ENCODE assay signal across 19 cellular contexts in genomic region chr16:69834817-69835477, GRCh38.
DNase-seq lines count a peak whose midpoint lies in the region; ATAC-seq and TF ChIP-seq lines count a peak whose summit lies in the region.
"Had no signal": no experiment of that assay in that cellular context is flagged by ENCODE, and none has a peak within 500 bp of the region (broad histone marks: within the 10 kb centered on the region; RNA-seq: fewer than 3 reads in every experiment).

No MANE protein-coding gene starts in this region.

- H3K4me1 ChIP-seq in left ventricle myocardium inferior, result peaks cover 80% of the 10 kb centered on the region
- H3K4me1 ChIP-seq: parathyroid adenoma had no signal

- H3K27ac ChIP-seq in left ventricle myocardium inferior (replicated peaks), result peak overlapping the region; percentile 66
- H3K27ac ChIP-seq: parathyroid adenoma had no signal

- peaks cover 3% of the 10 kb centered on the region for H3K36me3 Mint-ChIP-seq in activated T-helper 1 cell treated with anti-CD3 and anti-CD28 coated beads, Interleukin-12 subunit alpha, Interleukin-12 subunit beta, Interleukin-2, Interleukin-4 antibody, amounts not matched to agents 30 ng/mL and 10 ng/mL and 1 ng/mL, durations not matched to agents 14 hours and 24 hours and 36 hours (ENCODE audit: low read depth)

- H3K4me3 ChIP-seq in left ventricle myocardium inferior, result no peak overlapping the region

- no peaks in the 10 kb centered on the region for H3K27me3 Mint-ChIP-seq in activated T-helper 1 cell treated with anti-CD3 and anti-CD28 coated beads, Interleukin-12 subunit alpha, Interleukin-12 subunit beta, Interleukin-2, Interleukin-4 antibody, amounts not matched to agents 30 ng/mL and 10 ng/mL and 1 ng/mL, durations not matched to agents 14 hours and 24 hours and 36 hours (ENCODE audit: insufficient read depth)

- H3K4me1 Mint-ChIP-seq in activated T-helper 1 cell treated with anti-CD3 and anti-CD28 coated beads, Interleukin-12 subunit alpha, Interleukin-12 subunit beta, Interleukin-2, Interleukin-4 antibody, amounts not matched to agents 30 ng/mL and 10 ng/mL and 1 ng/mL, durations not matched to agents 14 hours and 24 hours and 36 hours (ENCODE audit: low read depth), result no peaks in the 10 kb centered on the region

- POLR2A ChIA-PET in GM10248 (lab: Yijun Ruan, JAX), result no interaction called here

- H3K27me3 ChIP-seq in left ventricle myocardium inferior (ENCODE audit: low read depth), result no peaks in the 10 kb centered on the region

- no peak for TF ChIP-seq CTCF in GM10248 (IDR thresholded peaks at IDR 0.05; ENCODE audit: control extremely low read depth, extremely low read depth, low read depth, missing control alignments)
- no peak for TF ChIP-seq CTCF in left ventricle myocardium inferior (IDR thresholded peaks at IDR 0.05; ENCODE audit: borderline replicate concordance)

- H3K9me3 Mint-ChIP-seq in activated T-helper 1 cell treated with anti-CD3 and anti-CD28 coated beads, Interleukin-12 subunit alpha, Interleukin-12 subunit beta, Interleukin-2, Interleukin-4 antibody, amounts not matched to agents 30 ng/mL and 10 ng/mL and 1 ng/mL, durations not matched to agents 14 hours and 24 hours and 36 hours, result no peaks in the 10 kb centered on the region
- H3K9me3 Mint-ChIP-seq: T-helper 1 cell treated with Interleukin-12 subunit alpha and Interleukin-12 subunit beta and Interleukin-4 antibody, amounts not matched to agents 30 μg/mL and 1 μg/mL, for 36 hours had no signal

- no peak overlapping the region for H3K27ac Mint-ChIP-seq in activated T-helper 1 cell treated with anti-CD3 and anti-CD28 coated beads, Interleukin-12 subunit alpha, Interleukin-12 subunit beta, Interleukin-2, Interleukin-4 antibody, amounts not matched to agents 30 ng/mL and 10 ng/mL and 1 ng/mL, durations not matched to agents 14 hours and 24 hours and 36 hours
- H3K27ac Mint-ChIP-seq: T-helper 1 cell treated with Interleukin-12 subunit alpha and Interleukin-12 subunit beta and Interleukin-4 antibody, amounts not matched to agents 30 μg/mL and 1 μg/mL, for 36 hours had no signal

- CTCF ChIA-PET in GM10248 (lab: Yijun Ruan, JAX), result interaction anchor here (0.6 to 1.3 kb wide), 3 partner anchors 14 to 96 kb away, joined by 3 read pairs; no protein-coding TSS in a partner anchor

- intact Hi-C loops in left ventricle myocardium inferior (cut with micrococcal nuclease), result no loop called here
- intact Hi-C loops in activated T-helper 1 cell treated with anti-CD3 and anti-CD28 coated beads, Interleukin-12 subunit alpha, Interleukin-12 subunit beta, Interleukin-2, Interleukin-4 antibody, amounts not matched to agents 30 ng/mL and 10 ng/mL and 1 ng/mL, durations not matched to agents 14 hours and 24 hours and 36 hours (cut with micrococcal nuclease), result no loop called here

- DNase-seq in GM10248 (ENCODE audit: extremely low spot score) (peak; percentile 67), left ventricle myocardium inferior (no peak), NCI-H526 (lab: John Stamatoyannopoulos, UW) (no peak), NCI-H748 treated with DMSO at 0.1 percent for 48 hours (lab: John Stamatoyannopoulos, UW) (no peak)
- no peak for DNase-seq in activated T-helper 1 cell treated with anti-CD3 and anti-CD28 coated beads, Interleukin-12 subunit alpha, Interleukin-12 subunit beta, Interleukin-2, Interleukin-4 antibody, amounts not matched to agents 30 ng/mL and 10 ng/mL and 1 ng/mL, durations not matched to agents 14 hours and 24 hours and 36 hours (ENCODE audit: low spot score)
- DNase-seq: ACHN; activated CD4-positive, CD25-positive, alpha-beta regulatory T cell; activated effector memory CD4-positive, alpha-beta T cell treated with anti-CD3 and anti-CD28 coated beads, Interleukin-2, amount 50 U/mL, for 16 hours; amygdala; foreskin fibroblast; NCI-H1694; NCI-H446; SIG-M5; stimulated activated naive CD4-positive, alpha-beta T cell treated with Interleukin-2 at 50 U/mL for 16 hours had no signal

- H3K9me3 ChIP-seq in left ventricle myocardium inferior (replicated peaks), result no peaks in the 10 kb centered on the region

- H3K4me3 Mint-ChIP-seq in activated T-helper 1 cell treated with anti-CD3 and anti-CD28 coated beads, Interleukin-12 subunit alpha, Interleukin-12 subunit beta, Interleukin-2, Interleukin-4 antibody, amounts not matched to agents 30 ng/mL and 10 ng/mL and 1 ng/mL, durations not matched to agents 14 hours and 24 hours and 36 hours, result no peak overlapping the region
- H3K4me3 Mint-ChIP-seq: T-helper 1 cell treated with Interleukin-12 subunit alpha and Interleukin-12 subunit beta and Interleukin-4 antibody, amounts not matched to agents 30 μg/mL and 1 μg/mL, for 36 hours had no signal

- ATAC-seq in GM19463 (IDR thresholded peaks at IDR 0.05; ENCODE audit: unreplicated experiment) (peak; percentile 86), HG03175 (IDR thresholded peaks at IDR 0.05; ENCODE audit: unreplicated experiment) (peak; percentile 53), HG02763 (IDR thresholded peaks at IDR 0.05; ENCODE audit: unreplicated experiment) (no peak)

- H3K36me3 ChIP-seq in left ventricle myocardium inferior, result no peaks in the 10 kb centered on the region
